23 cellular contexts compared by ENCODE assay signal in the genomic region with DNA sequence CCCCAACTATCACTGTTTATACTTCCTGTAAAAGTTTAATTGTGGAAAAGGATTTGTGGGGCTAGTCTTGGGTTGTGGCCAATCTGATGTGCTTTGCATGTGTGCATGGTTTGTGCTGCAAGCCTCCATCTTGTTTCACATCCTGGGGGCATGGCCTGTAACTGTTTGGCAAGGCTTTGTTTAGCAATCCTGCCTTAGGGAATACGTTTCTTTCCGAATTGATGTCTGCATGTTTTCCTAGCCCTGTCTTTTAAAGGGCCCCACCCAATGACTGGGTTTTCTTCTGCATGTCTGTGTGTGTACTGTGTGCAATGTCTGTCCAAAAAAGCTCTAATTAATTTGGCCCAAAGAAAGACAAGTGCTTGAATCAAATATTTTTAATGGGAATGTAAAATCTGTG.
"Had no signal": no experiment of that assay in that cellular context is flagged by ENCODE, and none has a peak within 500 bp of the region (broad histone marks: within the 10 kb centered on the region; RNA-seq: fewer than 3 reads in every experiment).

No MANE protein-coding gene starts in this region.

- H3K9me3 ChIP-seq: left lung, testis, vagina had no signal

- H3K36me3 ChIP-seq: left lung, vagina had no signal

- H3K27me3 ChIP-seq: foreskin keratinocyte, left lung, testis, vagina had no signal

- ATAC-seq: activated CD8-positive, alpha-beta T cell treated with anti-CD3 and anti-CD28 coated beads, Interleukin-2, amount 10 ng/mL, durations not matched to agents 7 days and 5 days; activated naive CD8-positive, alpha-beta T cell treated with anti-CD3 and anti-CD28 coated beads, Interleukin-2, amount 50 U/mL, for 24 hours; foreskin keratinocyte; left lung; natural killer cell; stimulated activated naive B cell treated with anti-CD40 and anti-IgM and Interleukin-4, amounts not matched to agents 10 μg/mL and 1 μg/mL and 100 μg/mL, for 72 hours had no signal

- DNase-seq: activated CD4-positive, alpha-beta T cell treated with anti-CD3 and anti-CD28 coated beads for 1 hour; activated CD4-positive, alpha-beta T cell treated with anti-CD3 and anti-CD28 coated beads, Interleukin-2, amount 50 U/mL, for 1 hour; activated CD8-positive, alpha-beta T cell treated with anti-CD3 and anti-CD28 coated beads, Interleukin-2, amount 10 ng/mL, durations not matched to agents 7 days and 5 days; activated gamma-delta T cell; activated naive CD4-positive, alpha-beta T cell treated with anti-CD3 and anti-CD28 coated beads, Interleukin-2, amount 50 U/mL, for 16 hours; activated naive CD8-positive, alpha-beta T cell treated with anti-CD3 and anti-CD28 coated beads, Interleukin-2, amount 50 U/mL, for 24 hours; aorta; caudate nucleus; effector CD8-positive, alpha-beta T cell; glutamatergic neuron; hippocampal formation; kidney glomerular epithelial cell; left lung; midbrain; natural killer cell; retina; stimulated activated CD4-positive, alpha-beta T cell treated with anti-CD3 and anti-CD28 coated beads, Interleukin-2, amount 100 ng/mL, for 48 hours; stimulated activated CD8-positive, alpha-beta memory T cell treated with anti-CD3 and anti-CD28 coated beads, Interleukin-4, amount 100 ng/mL, for 48 hours; stimulated activated naive B cell treated with anti-CD40 and anti-IgM and Interleukin-4, amounts not matched to agents 10 μg/mL and 1 μg/mL and 100 μg/mL, for 72 hours; testis had no signal

- H3K27ac ChIP-seq: foreskin keratinocyte, left lung, testis, vagina, VCaP had no signal

- H3K4me3 ChIP-seq: left lung, testis, vagina had no signal

- H3K4me1 ChIP-seq: foreskin keratinocyte, left lung, testis, vagina had no signal
